ENCODE assay signal across 7 cellular contexts in the genomic region with DNA sequence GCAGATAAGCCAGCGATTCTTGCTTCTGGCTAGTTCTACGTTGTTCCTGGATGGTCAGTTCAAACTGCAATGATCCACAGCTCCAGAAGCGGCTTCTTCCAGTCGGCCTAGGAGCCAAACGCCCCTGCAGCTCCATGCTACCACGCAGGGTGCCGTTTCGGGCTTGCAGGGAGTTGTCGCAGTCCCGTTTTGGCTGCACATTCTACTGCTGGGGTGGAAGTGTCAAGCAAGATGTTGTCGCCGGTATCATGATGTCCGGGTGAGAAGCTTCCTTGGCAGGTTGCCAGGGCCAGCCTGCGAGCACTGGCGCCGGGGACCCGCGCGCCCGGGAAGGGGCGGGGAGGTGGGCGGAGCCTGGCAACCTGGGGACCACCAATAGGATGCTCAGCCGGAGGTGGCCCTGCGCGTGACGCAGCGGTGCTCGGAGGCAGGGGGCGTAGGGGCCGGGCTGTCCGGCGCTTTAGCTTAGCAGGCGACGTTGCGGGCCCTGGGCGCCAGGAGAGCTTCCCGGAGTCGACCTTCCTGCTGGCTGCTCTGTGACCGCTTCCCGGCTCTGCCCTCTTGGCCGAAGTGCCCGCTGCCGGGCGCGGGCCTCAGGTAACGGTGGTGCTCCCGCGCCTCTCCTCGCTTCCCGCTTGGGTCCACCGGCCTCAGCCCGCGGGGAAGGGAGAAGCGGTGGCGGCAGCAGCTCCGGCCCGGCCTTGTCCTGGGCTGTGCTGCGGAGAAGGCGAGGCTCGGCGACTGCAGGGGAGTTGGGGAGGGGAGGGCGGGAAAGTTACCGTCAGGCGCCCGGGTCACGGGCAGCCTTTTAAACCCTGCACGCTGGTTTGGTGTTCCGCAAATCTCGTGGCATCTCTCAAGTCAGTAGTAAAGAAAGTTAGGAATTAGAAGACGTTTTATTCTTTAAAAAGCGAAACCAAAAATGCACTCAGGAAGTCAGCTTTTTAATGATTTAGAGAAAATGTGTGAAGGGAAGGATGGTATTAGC. TPM values are rescaled to one million over a fixed set of nuclear protein-coding genes. Genes with fewer than 3 reads are reported as not detected.
A peak's percentile ranks its signal among the peaks of the same experiment; 100 is the strongest.
DNase-seq lines count a peak whose midpoint lies in the region; ATAC-seq and TF ChIP-seq lines count a peak whose summit lies in the region.

A gene (plus strand): TSS at position 458 of the 988 bp plus-strand sequence. CDS start 8,888 bp downstream, outside the sequence.

- ATAC-seq in HG02852 (IDR thresholded peaks at IDR 0.05; ENCODE audit: unreplicated experiment) (peak; percentile 97), right cardiac atrium (peak; percentile 99 to 100)

- TF ChIP-seq CTCF in GM13977 (IDR thresholded peaks at IDR 0.05; ENCODE audit: extremely low read depth, insufficient read depth, missing control alignments) = peak; percentile 22

- under 1% methylated on average over 71 of the region's 71 CpGs for WGBS in right cardiac atrium

- intact Hi-C loops in T-helper 2 cell treated with Interferon-gamma antibody and Interleukin-4, amounts not matched to agents 100 ng/mL and 5 ng/mL, for 36 hours (cut with micrococcal nuclease) = loop anchor here (1.0 to 5.0 kb wide), 6 partner anchors 64 to 566 kb away; a partner anchor contains a TSS
- intact Hi-C loops in right cardiac atrium (cut with DNase I) = loop anchor here in 3 of 4 donors (10.0 kb wide), 2 partner anchors 71 to 169 kb away; a partner anchor contains a TSS

- DNase-seq in GM13977 (ENCODE audit: low spot score) = peak; percentile 93
- peak; percentile 83 for DNase-seq in NCI-H146 treated with DMSO at 0.1 percent for 48 hours (lab: John Stamatoyannopoulos, UW; ENCODE audit: unreplicated experiment)
- peak; percentile 52 to 99 (median 90) for DNase-seq in anterior cingulate cortex (lab: John Stamatoyannopoulos, UW)
- peak; percentile 97 to 99 (median 99) for DNase-seq in right cardiac atrium
- DNase-seq in renal cortical epithelial cell (ENCODE audit: low read depth) = peak; percentile 69

- H3K4me3 ChIP-seq in right cardiac atrium (ENCODE audit: low read length) = peak within 1 kb of the TSS; percentile 70

- H3K9me3 ChIP-seq in right cardiac atrium (ENCODE audit: control insufficient read depth, low read length) = no peaks in the 10 kb centered on the region

- in situ Hi-C loops in GM13977 (cut with MboI; ENCODE audit: low pct_unique_long_range_greater_than_20kb, low sequenced_read_pairs, unreplicated experiment) = no loop called here

- H3K4me1 ChIP-seq in right cardiac atrium (ENCODE audit: control insufficient read depth, insufficient read depth, low read length) = no peaks in the 10 kb centered on the region

- no peaks in the 10 kb centered on the region for H3K27me3 ChIP-seq in right cardiac atrium (ENCODE audit: control insufficient read depth, insufficient read depth)

- H3K27ac ChIP-seq in right cardiac atrium (ENCODE audit: low read length) = peak within 1 kb of the TSS; percentile 97

RNA-seq across cellular contexts. Expression of the gene that starts here (rescaled TPM):
- total RNA-seq in T-helper 2 cell treated with Interferon-gamma antibody and Interleukin-4, amounts not matched to agents 100 ng/mL and 5 ng/mL, for 36 hours = 43.3 and 47.5 TPM in 2 replicates
- total RNA-seq in right cardiac atrium = 10 to 100 TPM; 15.3 to 20.3 (median 18.5) TPM
- 5.1 TPM for polyA plus RNA-seq in right cardiac atrium
- 73.0 and 92.0 TPM in 2 replicates for total RNA-seq in renal cortical epithelial cell

Comparison
In these comparisons a context has a peak if more than half of its experiments do, and no peak if none do; other contexts are left out.
1. Peak in every context shown above with its lines: DNase-seq, ATAC-seq, H3K4me3 ChIP-seq and H3K27ac ChIP-seq.